8 cellular contexts compared by ENCODE assay signal in genomic region chr15:74950078-74951000, GRCh38. TPM values are rescaled to one million over a fixed set of nuclear protein-coding genes. Genes with fewer than 3 reads are reported as not detected.
DNase-seq lines count a peak whose midpoint lies in the region; ATAC-seq and TF ChIP-seq lines count a peak whose summit lies in the region.

No MANE protein-coding gene starts in this region.

- WGBS in mammary epithelial cell (ENCODE audit: low coverage, missing lambda C conversion rate): 17% methylated on average over 8 of the region's 9 CpGs

- no peaks in the 10 kb centered on the region for H3K79me2 ChIP-seq in mammary epithelial cell (ENCODE audit: insufficient read depth, low read length)

- H4K20me1 ChIP-seq in mammary epithelial cell (ENCODE audit: insufficient read depth, low read length): no peaks in the 10 kb centered on the region

- intact Hi-C loops in mammary epithelial cell (cut with micrococcal nuclease): loop anchor here (1.0 to 2.0 kb wide), 10 partner anchors 38 to 578 kb away; partner anchors contain the start of gene FAM219B

- H3K27ac ChIP-seq in mammary epithelial cell (ENCODE audit: insufficient read depth, low read depth, low read length): no peak overlapping the region

- H3K4me3 ChIP-seq in WI38 (ENCODE audit: low read depth, low read length) (no peak overlapping the region), mammary epithelial cell (replicated peaks in 1 of 3; ENCODE audit: insufficient read depth in 1 of 3, low read depth in 2 of 3, low read length in 3 of 3) (no peak overlapping the region)

- CTCF ChIA-PET in mammary epithelial cell (lab: Charles Lee; ENCODE audit: low non-redundant PET): interaction anchor here (0.5 to 0.9 kb wide), 8 partner anchors 12 to 357 kb away, joined by 3 to 7 read pairs (median 4); partner anchors contain the start of gene COX5A

- ATAC-seq in HG03565 (IDR thresholded peaks at IDR 0.05; ENCODE audit: unreplicated experiment): no peak

- DNase-seq in NK-92 treated with Interleukin-12 subunit alpha and Interleukin-12 subunit beta, amount 100 ng/mL, for 24 hours (lab: John Stamatoyannopoulos, UW): peak; percentile 36
- DNase-seq in NK-92 (lab: John Stamatoyannopoulos, UW; ENCODE audit: unreplicated experiment) (no peak), NCI-H2171 treated with DMSO at 0.1 percent for 48 hours (lab: John Stamatoyannopoulos, UW) (peak; percentile 75), mammary epithelial cell (peak; percentile 59), kidney glomerular epithelial cell (lab: John Stamatoyannopoulos, UW) (peak; percentile 61)
- DNase-seq in stimulated activated CD4-positive, alpha-beta T cell treated with anti-CD3 and anti-CD28 coated beads, Interleukin-4, amount 100 ng/mL, for 24 hours: peak; percentile 84

- H3K4me2 ChIP-seq in mammary epithelial cell (ENCODE audit: insufficient read depth, low read depth, low read length): peak overlapping the region; percentile 22

- H3K9me3 ChIP-seq in mammary epithelial cell (replicated peaks; ENCODE audit: insufficient read depth, low read length): no peaks in the 10 kb centered on the region

- H3K36me3 ChIP-seq in mammary epithelial cell (ENCODE audit: insufficient read depth, low read length): no peaks in the 10 kb centered on the region

- BruUV-seq in mammary epithelial cell (replicated peaks; lab: Mats Ljungman, UMichigan): no TSS peak

- in situ Hi-C loops in mammary epithelial cell (cut with MboI; ENCODE audit: low sequenced_read_pairs in 2 of 2): loop anchor here in 1 of 2 donors (5.0 to 10.0 kb wide), 2 partner anchors 178 to 316 kb away; no protein-coding TSS in a partner anchor

- TF ChIP-seq CTCF in WI38 (IDR thresholded peaks at IDR 0.05; ENCODE audit: low read depth, low read length): peak; percentile 100
- peak; percentile 99 to 100 for TF ChIP-seq CTCF in mammary epithelial cell (conservative IDR thresholded peaks at IDR 0.05 in 1 of 2, IDR thresholded peaks at IDR 0.05 in 1 of 2; ENCODE audit: extremely low read depth in 1 of 2, insufficient read depth in 1 of 2, low read depth in 1 of 2, low read length in 2 of 2)

- no peaks in the 10 kb centered on the region for H3K27me3 ChIP-seq in mammary epithelial cell (ENCODE audit: insufficient read depth, low read length)

- dilution Hi-C loops in mammary epithelial cell (cut with HindIII; ENCODE audit: low sequenced_read_pairs): no loop called here

- peak overlapping the region; percentile 19 for H2AFZ ChIP-seq in mammary epithelial cell (ENCODE audit: low read depth, low read length)

- no peak overlapping the region for H3K9ac ChIP-seq in mammary epithelial cell (ENCODE audit: insufficient read depth, low read length)

- no peaks in the 10 kb centered on the region for H3K4me1 ChIP-seq in mammary epithelial cell (ENCODE audit: insufficient read depth, low read length)

RNA-seq across cellular contexts. Expression of gene RPP25, which starts 6.2 kb away (rescaled TPM):
- 1 to 10 TPM in 1 of 2 donors, under 1 TPM in 1; 0.28 to 1.2 TPM for total RNA-seq in mammary epithelial cell
- 1.6 TPM for polyA plus RNA-seq in mammary epithelial cell
- polyA minus RNA-seq in mammary epithelial cell: 2.6 TPM

RNA-seq across cellular contexts. Expression of gene COX5A, which starts 12.5 kb away (rescaled TPM):
- total RNA-seq in mammary epithelial cell: 100 to 1,000 TPM in 1 of 2 donors, 10 to 100 TPM in 1; 40.2 to 209 TPM
- 206 TPM for polyA plus RNA-seq in mammary epithelial cell
- 147 TPM for polyA minus RNA-seq in mammary epithelial cell

RNA-seq across cellular contexts. Expression of gene FAM219B, which starts 43.7 kb away (rescaled TPM):
- 10 to 100 TPM; 64.2 to 89.0 TPM for total RNA-seq in mammary epithelial cell
- polyA plus RNA-seq in mammary epithelial cell: 26.5 TPM
- 18.8 TPM for polyA minus RNA-seq in mammary epithelial cell

RNA-seq across cellular contexts. Expression of gene SCAMP5, which starts 45.0 kb away (rescaled TPM):
- 1 to 10 TPM; 1.1 to 1.3 TPM for total RNA-seq in mammary epithelial cell
- polyA plus RNA-seq in mammary epithelial cell: 0.91 TPM
- polyA minus RNA-seq in mammary epithelial cell: 2.1 TPM
